20 cellular contexts compared by ENCODE assay signal in genomic region chr9:37444890-37445289, GRCh38. TPM values are rescaled to one million over a fixed set of nuclear protein-coding genes. Genes with fewer than 3 reads are reported as not detected.
A peak's percentile ranks its signal among the peaks of the same experiment; 100 is the strongest.
DNase-seq lines count a peak whose midpoint lies in the region; ATAC-seq and TF ChIP-seq lines count a peak whose summit lies in the region.
"Had no signal": no experiment of that assay in that cellular context is flagged by ENCODE, and none has a peak within 500 bp of the region (broad histone marks: within the 10 kb centered on the region; RNA-seq: fewer than 3 reads in every experiment).

No MANE protein-coding gene starts in this region.

- no peaks in the 10 kb centered on the region for H3K9me3 ChIP-seq in PC-3 (ENCODE audit: low read length)
- no peaks in the 10 kb centered on the region for H3K9me3 ChIP-seq in liver (ENCODE audit: control insufficient read depth in 4 of 4, low read length in 3 of 4)
- H3K9me3 ChIP-seq: SJCRH30 had no signal

- H3K4me1 ChIP-seq in PC-3 (ENCODE audit: insufficient read depth, low read length): peaks cover 8% of the 10 kb centered on the region; the same call in 1 of the 2 replicates
- peaks cover 7 to 42% (median 31%) of the 10 kb centered on the region in 4 donors for H3K4me1 ChIP-seq in liver (ENCODE audit: control insufficient read depth in 4 of 4, insufficient read depth in 4 of 4, low read length in 3 of 4)
- H3K4me1 ChIP-seq: SJCRH30 had no signal

- H3K9me3 Mint-ChIP-seq in activated CD8-positive, alpha-beta memory T cell treated with anti-CD3 and anti-CD28 coated beads, Interleukin-2, amount 10 ng/mL, durations not matched to agents 7 days and 5 days (ENCODE audit: low read depth): no peaks in the 10 kb centered on the region
- H3K9me3 Mint-ChIP-seq: CD4-positive, alpha-beta memory T cell; HFFc6 had no signal

- H3K79me2 ChIP-seq in PC-3 (ENCODE audit: low read length): peaks cover 44% of the 10 kb centered on the region

- H3K4me3 ChIP-seq in PC-3 (ENCODE audit: low read length): no peak overlapping the region
- H3K4me3 ChIP-seq in liver (ENCODE audit: low read depth in 1 of 3, low read length in 3 of 3): no peak overlapping the region
- H3K4me3 ChIP-seq: SJCRH30 had no signal

- CTCF ChIA-PET in activated CD8-positive, alpha-beta memory T cell treated with anti-CD3 and anti-CD28 coated beads, Interleukin-2, amount 10 ng/mL, durations not matched to agents 7 days and 5 days (lab: Charles Lee): no interaction called here
- CTCF ChIA-PET in PC-3 (lab: Charles Lee): no interaction called here

- H3F3A ChIP-seq in PC-3 (ENCODE audit: low read length, unreplicated experiment): no peaks in the 10 kb centered on the region

- H3K27me3 Mint-ChIP-seq in activated CD8-positive, alpha-beta memory T cell treated with anti-CD3 and anti-CD28 coated beads, Interleukin-2, amount 10 ng/mL, durations not matched to agents 7 days and 5 days: no peaks in the 10 kb centered on the region
- H3K27me3 Mint-ChIP-seq: CD4-positive, alpha-beta memory T cell had no signal

- no peak for DNase-seq in activated CD8-positive, alpha-beta memory T cell treated with anti-CD3 and anti-CD28 coated beads, Interleukin-2, amount 10 ng/mL, durations not matched to agents 7 days and 5 days
- DNase-seq in activated CD8-positive, alpha-beta memory T cell treated with anti-CD3 and anti-CD28 coated beads, Interleukin-2, amount 50 U/mL, for 4 hours: no peak
- DNase-seq in PC-3 (no peak), NCI-H2081 treated with DMSO at 0.1 percent for 48 hours (lab: John Stamatoyannopoulos, UW) (no peak), mesenteric fat pad (ENCODE audit: low spot score) (no peak)
- DNase-seq in stimulated activated CD4-positive, alpha-beta T cell treated with anti-CD3 and anti-CD28 coated beads, Interleukin-2, amount 100 ng/mL, for 24 hours: no peak
- DNase-seq: Calu3; CD4-positive, alpha-beta memory T cell; H7; HFFc6; KG1; MV-4-11; NCI-H1694 treated with DMSO at 0.1 percent for 48 hours; NCI-H2107; NCI-H2227 treated with DMSO at 0.1 percent for 48 hours; NCI-H510A treated with DMSO at 0.1 percent for 48 hours; SJCRH30 had no signal

- no peak for TF ChIP-seq RAD21 in liver (IDR thresholded peaks at IDR 0.05)

- H3K4me1 Mint-ChIP-seq in activated CD8-positive, alpha-beta memory T cell treated with anti-CD3 and anti-CD28 coated beads, Interleukin-2, amount 10 ng/mL, durations not matched to agents 7 days and 5 days: peaks cover 1% of the 10 kb centered on the region

- no peak overlapping the region for H3K27ac ChIP-seq in PC-3 (ENCODE audit: low read length)
- H3K27ac ChIP-seq in liver (ENCODE audit: low read depth in 1 of 2, low read length in 2 of 2): peak overlapping the region in 1 of 2 donors; percentile 9
- H3K27ac ChIP-seq: SJCRH30 had no signal

- ATAC-seq in activated CD8-positive, alpha-beta memory T cell treated with anti-CD3 and anti-CD28 coated beads, Interleukin-2, amount 10 ng/mL, durations not matched to agents 7 days and 5 days: no peak
- ATAC-seq in PC-3 (peak; percentile 40; the same call in 1 of the 2 replicates), GM21786 (IDR thresholded peaks at IDR 0.05; ENCODE audit: unreplicated experiment) (no peak)
- ATAC-seq: Panc1 had no signal

- POLR2A ChIA-PET in PC-3 (lab: Charles Lee; ENCODE audit: unreplicated experiment): no interaction called here

- no peaks in the 10 kb centered on the region for H3K27me3 ChIP-seq in PC-3 (ENCODE audit: low read length)
- H3K27me3 ChIP-seq in liver (ENCODE audit: control insufficient read depth in 4 of 4, insufficient read depth in 4 of 4, low read length in 3 of 4): no peaks in the 10 kb centered on the region
- H3K27me3 ChIP-seq: SJCRH30 had no signal

- no peak overlapping the region for H3K4me3 Mint-ChIP-seq in activated CD8-positive, alpha-beta memory T cell treated with anti-CD3 and anti-CD28 coated beads, Interleukin-2, amount 10 ng/mL, durations not matched to agents 7 days and 5 days
- H3K4me3 Mint-ChIP-seq: CD4-positive, alpha-beta memory T cell; HFFc6 had no signal

- intact Hi-C loops in PC-3 (cut with micrococcal nuclease): no loop called here

- BruUV-seq in PC-3 (replicated peaks; lab: Mats Ljungman, UMichigan): no TSS peak

- H3K4me2 ChIP-seq in PC-3 (ENCODE audit: low read length): no peak overlapping the region

- H3K27ac Mint-ChIP-seq in activated CD8-positive, alpha-beta memory T cell treated with anti-CD3 and anti-CD28 coated beads, Interleukin-2, amount 10 ng/mL, durations not matched to agents 7 days and 5 days: peak overlapping the region; percentile 35
- H3K27ac Mint-ChIP-seq: HFFc6 had no signal

- H3K36me3 Mint-ChIP-seq in activated CD8-positive, alpha-beta memory T cell treated with anti-CD3 and anti-CD28 coated beads, Interleukin-2, amount 10 ng/mL, durations not matched to agents 7 days and 5 days: peaks cover 15% of the 10 kb centered on the region

- H3K9ac ChIP-seq in PC-3 (ENCODE audit: low read length) (no peak overlapping the region), liver (ENCODE audit: low read depth in 1 of 2, low read length in 2 of 2) (peak overlapping the region in 1 of 2 donors; percentile 14)

- 0 out of 2 replicates have a peak, but pooled peaks cover 4% of the 10 kb centered on the region for H4K20me1 ChIP-seq in PC-3 (ENCODE audit: low read length)

- no peaks in the 10 kb centered on the region for H3K9me2 ChIP-seq in PC-3 (replicated peaks; ENCODE audit: low read length)

- no peak for TF ChIP-seq CTCF in PC-3 (conservative IDR thresholded peaks at IDR 0.05; ENCODE audit: low read depth, low read length)
- no peak for TF ChIP-seq CTCF in liver (IDR thresholded peaks at IDR 0.05; ENCODE audit: low read depth, low read length, missing input control)

- 21% methylated on average over 2 of the region's 2 CpGs for WGBS in liver

- H3K36me3 ChIP-seq in PC-3 (ENCODE audit: low read depth, low read length) (peaks cover 19% of the 10 kb centered on the region), liver (ENCODE audit: control insufficient read depth in 4 of 4, insufficient read depth in 3 of 4, low read depth in 1 of 4, low read length in 3 of 4) (peaks cover 3 to 18% (median 13%) of the 10 kb centered on the region in 4 donors)

- H2AFZ ChIP-seq in PC-3 (ENCODE audit: low read length): no peak overlapping the region

TF ChIP-seq in liver, 16 proteins besides CTCF, POLR2A, EP300 and RAD21:
- no peak for TF ChIP-seq ATF3 (IDR thresholded peaks at IDR 0.05)
- TF ChIP-seq RXRA (IDR thresholded peaks at IDR 0.05): peak in 1 of 2 donors; percentile 35
- no peak for TF ChIP-seq SP1 (IDR thresholded peaks at IDR 0.05)
- peak; percentile 82 for TF ChIP-seq FOXA2 (IDR thresholded peaks at IDR 0.05)
- TF ChIP-seq NR2F2 (IDR thresholded peaks at IDR 0.05): no peak
- no peak for TF ChIP-seq GABPA (IDR thresholded peaks at IDR 0.05 in 1 of 2, conservative IDR thresholded peaks at IDR 0.05 in 1 of 2)
- TF ChIP-seq JUND (IDR thresholded peaks at IDR 0.05): no peak
- TF ChIP-seq HNF4A (conservative IDR thresholded peaks at IDR 0.05): peak; percentile 4 to 20
- no peak for TF ChIP-seq REST (IDR thresholded peaks at IDR 0.05)
- TF ChIP-seq MAX (IDR thresholded peaks at IDR 0.05): no peak

RNA-seq across cellular contexts. Expression of gene ZBTB5, which starts 20.4 kb away (rescaled TPM):
- 1 to 10 TPM; 9.7 TPM for total RNA-seq in activated CD8-positive, alpha-beta memory T cell treated with anti-CD3 and anti-CD28 coated beads, Interleukin-2, amount 10 ng/mL, durations not matched to agents 7 days and 5 days
- total RNA-seq in PC-3 (2014; rRNA removed) (5.8 and 6.4 TPM in 2 replicates), liver (1 to 10 TPM; 9.3 to 9.4 TPM), mesenteric fat pad (5.6 TPM)
- polyA plus RNA-seq in liver: 1 to 10 TPM; 2.4 to 3.6 TPM

RNA-seq across cellular contexts. Expression of gene GRHPR, which starts 22.4 kb away (rescaled TPM):
- 10 to 100 TPM; 59.3 to 65.6 TPM for total RNA-seq in activated CD8-positive, alpha-beta memory T cell treated with anti-CD3 and anti-CD28 coated beads, Interleukin-2, amount 10 ng/mL, durations not matched to agents 7 days and 5 days
- total RNA-seq in PC-3 (2014; rRNA removed) (75.3 and 84.1 TPM in 2 replicates), liver (100 to 1,000 TPM; 125 to 524 TPM), mesenteric fat pad (80.5 TPM)
- polyA plus RNA-seq in liver: 100 to 1,000 TPM; 197 to 391 TPM

RNA-seq across cellular contexts. Expression of gene POLR1E, which starts 40.9 kb away (rescaled TPM):
- total RNA-seq in activated CD8-positive, alpha-beta memory T cell treated with anti-CD3 and anti-CD28 coated beads, Interleukin-2, amount 10 ng/mL, durations not matched to agents 7 days and 5 days: 10 to 100 TPM; 35.5 to 43.0 TPM
- total RNA-seq in PC-3 (2014; rRNA removed): 37.0 and 37.2 TPM in 2 replicates
- 10 to 100 TPM; 15.5 to 25.5 TPM for total RNA-seq in liver
- 10 to 100 TPM in 1 of 2 donors, 1 to 10 TPM in 1; 4.9 to 13.3 TPM for polyA plus RNA-seq in liver
- 35.7 TPM for total RNA-seq in mesenteric fat pad
